In the genomic region with DNA sequence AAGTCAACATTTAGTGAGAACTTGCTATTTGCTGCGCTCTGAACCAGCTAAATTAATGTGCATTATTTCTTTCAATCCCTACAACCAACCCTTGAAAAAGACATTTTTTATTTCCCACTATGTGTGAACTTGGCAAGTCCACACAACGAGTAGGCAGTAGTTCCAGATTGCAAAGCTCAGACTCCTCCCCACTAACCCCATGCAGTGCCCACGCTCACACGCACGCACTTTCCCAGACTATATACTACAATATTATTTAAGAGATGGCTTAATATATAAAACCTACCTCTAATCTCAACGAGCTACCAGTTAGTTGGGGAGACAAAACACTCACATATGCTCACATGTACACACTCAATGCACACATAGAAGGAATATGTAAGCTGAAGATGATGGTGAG, we compare ENCODE assay signal across 22 cellular contexts.
"Had no signal": no experiment of that assay in that cellular context is flagged by ENCODE, and none has a peak within 500 bp of the region (broad histone marks: within the 10 kb centered on the region; RNA-seq: fewer than 3 reads in every experiment).

No MANE protein-coding gene starts in this region.

- H3K36me3 ChIP-seq: neural progenitor cell, pancreas, right lobe of liver, stomach, suprapubic skin, tibial artery, transverse colon, upper lobe of right lung, uterus had no signal

- H3K9ac ChIP-seq: neural progenitor cell had no signal

- H3K27ac ChIP-seq: neural progenitor cell, pancreas, psoas muscle, right lobe of liver, skin epidermis, stomach, suprapubic skin, testis, tibial artery, transverse colon, upper lobe of right lung, uterus had no signal

- H2AFZ ChIP-seq: neural progenitor cell had no signal

- H3K4me3 ChIP-seq: neural progenitor cell, pancreas, psoas muscle, right lobe of liver, skin epidermis, smooth muscle cell, stomach, suprapubic skin, testis, tibial artery, transverse colon, upper lobe of right lung, uterus had no signal

- H3K4me1 ChIP-seq: neural progenitor cell, pancreas, psoas muscle, right lobe of liver, suprapubic skin, testis, transverse colon, upper lobe of right lung, uterus had no signal

- DNase-seq: naive thymus-derived CD4-positive, alpha-beta T cell; natural killer cell; pancreas; psoas muscle; right cardiac atrium; right lobe of liver; stimulated activated CD4-positive, alpha-beta T cell treated with anti-CD3 and anti-CD28 coated beads, Interleukin-15, amount 100 ng/mL, for 24 hours; stimulated activated CD4-positive, alpha-beta T cell treated with anti-CD3 and anti-CD28 coated beads, Interleukin-2, amount 100 ng/mL, for 24 hours; stimulated activated CD4-positive, alpha-beta T cell treated with anti-CD3 and anti-CD28 coated beads, Interleukin-2, amount 100 ng/mL, for 48 hours; stimulated activated CD4-positive, alpha-beta T cell treated with anti-CD3 and anti-CD28 coated beads, Interleukin-4, amount 100 ng/mL, for 24 hours; stimulated activated naive B cell treated with anti-CD40 and anti-IgM and Interleukin-4, amounts not matched to agents 10 μg/mL and 1 μg/mL and 100 μg/mL, for 72 hours; stimulated activated naive CD4-positive, alpha-beta T cell treated with Interleukin-2 at 50 U/mL for 16 hours; stomach; testis; tibial artery; transverse colon; upper lobe of right lung; uterus had no signal

- H3K9me3 ChIP-seq: pancreas, psoas muscle, right lobe of liver, stomach, suprapubic skin, testis, tibial artery, transverse colon, upper lobe of right lung, uterus had no signal

- H3K4me2 ChIP-seq: neural progenitor cell, smooth muscle cell had no signal

- FAIRE-seq: pancreas had no signal

- H3K27me3 ChIP-seq: neural progenitor cell, pancreas, right lobe of liver, stomach, suprapubic skin, testis, tibial artery, upper lobe of right lung, uterus had no signal
